30 cellular contexts compared by ENCODE assay signal in genomic region chr9:1073497-1073896, GRCh38. TPM values are rescaled to one million over a fixed set of nuclear protein-coding genes. Genes with fewer than 3 reads are reported as not detected.
"Had no signal": no experiment of that assay in that cellular context is flagged by ENCODE, and none has a peak within 500 bp of the region (broad histone marks: within the 10 kb centered on the region; RNA-seq: fewer than 3 reads in every experiment).

No MANE protein-coding gene starts in this region.

- DNase-seq: stimulated activated CD4-positive, alpha-beta T cell treated with anti-CD3 and anti-CD28 coated beads, Interleukin-2, amount 100 ng/mL, for 48 hours; stimulated activated CD4-positive, alpha-beta T cell treated with anti-CD3 and anti-CD28 coated beads, Interleukin-4, amount 100 ng/mL, for 1 hour; stimulated activated CD4-positive, alpha-beta T cell treated with anti-CD3 and anti-CD28 coated beads, Interleukin-4, amount 100 ng/mL, for 24 hours; stimulated activated CD4-positive, alpha-beta T cell treated with anti-CD3 and anti-CD28 coated beads, Interleukin-4, amount 100 ng/mL, for 4 hours; stimulated activated CD8-positive, alpha-beta memory T cell treated with anti-CD3 and anti-CD28 coated beads, Interleukin-4, amount 100 ng/mL, for 48 hours; stimulated activated naive B cell treated with anti-CD40 and anti-IgM and Interleukin-4, amounts not matched to agents 10 μg/mL and 1 μg/mL and 100 μg/mL, for 72 hours; stimulated activated naive CD4-positive, alpha-beta T cell; stimulated activated naive CD4-positive, alpha-beta T cell treated with Interleukin-2 at 50 U/mL for 16 hours; stimulated activated naive CD8-positive, alpha-beta T cell treated with anti-CD3 and anti-CD28 coated beads, Interleukin-15, amount 100 ng/mL, for 72 hours; stimulated activated naive CD8-positive, alpha-beta T cell treated with anti-CD3 and anti-CD28 coated beads, Interleukin-15, Interleukin-2, amounts not matched to agents 100 U/mL and 50 U/mL, for 24 hours; stomach; substantia nigra; testis; thyroid gland; tibial artery; transverse colon; trophoblast cell; upper lobe of left lung; upper lobe of right lung; uterus had no signal

- H3K36me3 Mint-ChIP-seq: stimulated activated effector memory CD8-positive, alpha-beta T cell treated with anti-CD3 and anti-CD28 coated beads, Interleukin-12 subunit alpha, Interleukin-12 subunit beta, amount 100 ng/mL, for 72 hours; stimulated activated memory B cell treated with anti-CD40 and anti-IgM and Interleukin-4, amounts not matched to agents 10 μg/mL and 1 μg/mL and 100 μg/mL, for 72 hours; stimulated activated naive B cell treated with anti-CD40 and anti-IgM and Interleukin-4, amounts not matched to agents 10 μg/mL and 1 μg/mL and 100 μg/mL, for 72 hours; type B pancreatic cell had no signal

- H3K4me3 ChIP-seq: stomach, suprapubic skin, testis, thoracic aorta, thyroid gland, tibial artery, tibial nerve, transverse colon, upper lobe of left lung, upper lobe of right lung, uterus, vagina had no signal

- H3K36me3 ChIP-seq: stomach, suprapubic skin, thoracic aorta, thyroid gland, tibial artery, tibial nerve, transverse colon, upper lobe of left lung, upper lobe of right lung, uterus, vagina had no signal

- H3K27me3 ChIP-seq: suprapubic skin, testis, thyroid gland, tibial artery, tibial nerve, transverse colon, upper lobe of left lung, uterus, vagina had no signal

- H3K4me3 Mint-ChIP-seq: stimulated activated effector memory CD8-positive, alpha-beta T cell treated with anti-CD3 and anti-CD28 coated beads, Interleukin-12 subunit alpha, Interleukin-12 subunit beta, amount 100 ng/mL, for 72 hours; stimulated activated memory B cell treated with anti-CD40 and anti-IgM and Interleukin-4, amounts not matched to agents 10 μg/mL and 1 μg/mL and 100 μg/mL, for 72 hours; stimulated activated naive B cell treated with anti-CD40 and anti-IgM and Interleukin-4, amounts not matched to agents 10 μg/mL and 1 μg/mL and 100 μg/mL, for 72 hours; stimulated activated naive CD8-positive, alpha-beta T cell treated with anti-CD3 and anti-CD28 coated beads, Interleukin-15, amount 100 ng/mL, for 72 hours; stimulated activated naive CD8-positive, alpha-beta T cell treated with anti-CD3 and anti-CD28 coated beads, Interleukin-15, Interleukin-2, amounts not matched to agents 100 ng/mL and 50 ng/mL, for 24 hours; type B pancreatic cell had no signal

- H3K27ac ChIP-seq: stomach, suprapubic skin, testis, thoracic aorta, thyroid gland, tibial artery, tibial nerve, upper lobe of left lung, upper lobe of right lung, uterus, vagina had no signal

- FAIRE-seq: urothelium cell line had no signal

- H3K4me1 Mint-ChIP-seq: stimulated activated effector memory CD8-positive, alpha-beta T cell treated with anti-CD3 and anti-CD28 coated beads, Interleukin-12 subunit alpha, Interleukin-12 subunit beta, amount 100 ng/mL, for 72 hours; stimulated activated naive CD8-positive, alpha-beta T cell treated with anti-CD3 and anti-CD28 coated beads, Interleukin-15, amount 100 ng/mL, for 72 hours had no signal

- H3K9me3 ChIP-seq: stomach, suprapubic skin, testis, thoracic aorta, thyroid gland, tibial artery, tibial nerve, transverse colon, upper lobe of left lung, upper lobe of right lung, uterus, vagina had no signal

- H3K9me3 Mint-ChIP-seq: stimulated activated effector memory CD8-positive, alpha-beta T cell treated with anti-CD3 and anti-CD28 coated beads, Interleukin-12 subunit alpha, Interleukin-12 subunit beta, amount 100 ng/mL, for 72 hours; stimulated activated memory B cell treated with anti-CD40 and anti-IgM and Interleukin-4, amounts not matched to agents 10 μg/mL and 1 μg/mL and 100 μg/mL, for 72 hours; stimulated activated naive B cell treated with anti-CD40 and anti-IgM and Interleukin-4, amounts not matched to agents 10 μg/mL and 1 μg/mL and 100 μg/mL, for 72 hours; stimulated activated naive CD8-positive, alpha-beta T cell treated with anti-CD3 and anti-CD28 coated beads, Interleukin-15, amount 100 ng/mL, for 72 hours; stimulated activated naive CD8-positive, alpha-beta T cell treated with anti-CD3 and anti-CD28 coated beads, Interleukin-15, Interleukin-2, amounts not matched to agents 100 ng/mL and 50 ng/mL, for 24 hours; type B pancreatic cell had no signal

- ATAC-seq: stimulated activated effector memory CD8-positive, alpha-beta T cell treated with anti-CD3 and anti-CD28 coated beads, Interleukin-12 subunit alpha, Interleukin-12 subunit beta, amount 100 ng/mL, for 72 hours; stimulated activated memory B cell treated with anti-CD40 and anti-IgM and Interleukin-4, amounts not matched to agents 10 μg/mL and 1 μg/mL and 100 μg/mL, for 72 hours; stimulated activated naive B cell treated with anti-CD40 and anti-IgM and Interleukin-4, amounts not matched to agents 10 μg/mL and 1 μg/mL and 100 μg/mL, for 72 hours; stimulated activated naive CD8-positive, alpha-beta T cell treated with anti-CD3 and anti-CD28 coated beads, Interleukin-15, amount 100 ng/mL, for 72 hours; stimulated activated naive CD8-positive, alpha-beta T cell treated with anti-CD3 and anti-CD28 coated beads, Interleukin-15, Interleukin-2, amounts not matched to agents 100 U/mL and 50 U/mL, for 24 hours; upper lobe of right lung had no signal

- H3K4me1 ChIP-seq: stomach, suprapubic skin, testis, tibial artery, tibial nerve, upper lobe of right lung, uterus, vagina had no signal

- H3K27ac Mint-ChIP-seq: stimulated activated effector memory CD8-positive, alpha-beta T cell treated with anti-CD3 and anti-CD28 coated beads, Interleukin-12 subunit alpha, Interleukin-12 subunit beta, amount 100 ng/mL, for 72 hours; stimulated activated memory B cell treated with anti-CD40 and anti-IgM and Interleukin-4, amounts not matched to agents 10 μg/mL and 1 μg/mL and 100 μg/mL, for 72 hours; stimulated activated naive B cell treated with anti-CD40 and anti-IgM and Interleukin-4, amounts not matched to agents 10 μg/mL and 1 μg/mL and 100 μg/mL, for 72 hours; stimulated activated naive CD8-positive, alpha-beta T cell treated with anti-CD3 and anti-CD28 coated beads, Interleukin-15, amount 100 ng/mL, for 72 hours; stimulated activated naive CD8-positive, alpha-beta T cell treated with anti-CD3 and anti-CD28 coated beads, Interleukin-15, Interleukin-2, amounts not matched to agents 100 ng/mL and 50 ng/mL, for 24 hours; type B pancreatic cell had no signal

RNA-seq across cellular contexts. Expression of gene DMRT2, which starts 23.3 kb away (rescaled TPM):
- total RNA-seq: temporal lobe, thoracic aorta had no signal
